ENCODE assay signal across 7 cellular contexts in the genomic region with DNA sequence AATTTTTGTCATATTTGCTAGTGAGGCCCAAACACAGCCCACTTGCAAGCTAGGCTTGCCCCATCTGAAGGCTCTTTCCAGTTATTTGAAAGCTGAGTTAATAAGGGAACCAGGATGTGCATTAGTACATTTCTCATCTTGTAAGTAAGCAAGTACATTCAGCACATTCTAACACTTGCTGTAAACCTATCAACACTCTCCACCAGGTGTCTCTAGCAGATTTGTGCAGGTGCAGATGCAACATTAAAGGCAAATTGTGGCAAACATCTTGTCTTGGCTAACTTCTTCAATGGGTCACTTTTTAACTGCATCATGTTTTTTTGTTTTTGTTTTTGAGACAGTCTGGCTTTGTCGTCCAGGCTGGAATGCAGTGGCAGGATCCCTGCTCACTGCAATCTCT. TPM values are rescaled to one million over a fixed set of nuclear protein-coding genes. Genes with fewer than 3 reads are reported as not detected.
DNase-seq lines count a peak whose midpoint lies in the region; ATAC-seq and TF ChIP-seq lines count a peak whose summit lies in the region.

No MANE protein-coding gene starts in this region.

- H3K4me1 ChIP-seq in DND-41 (ENCODE audit: insufficient read depth, low read length) (no peaks in the 10 kb centered on the region), lower lobe of right lung (peaks cover 4% of the 10 kb centered on the region)

- H3K79me2 ChIP-seq in DND-41 (ENCODE audit: insufficient read depth, low read length), result no peaks in the 10 kb centered on the region

- no peak overlapping the region for H3K4me3 ChIP-seq in DND-41 (ENCODE audit: low read depth in 1 of 2, low read length in 2 of 2)
- no peak overlapping the region for H3K4me3 ChIP-seq in brain microvascular endothelial cell (ENCODE audit: low read depth, low read length)
- no peak overlapping the region for H3K4me3 ChIP-seq in lower lobe of right lung

- H3K27me3 ChIP-seq in DND-41 (ENCODE audit: insufficient read depth, low read length, poor library complexity), result no peaks in the 10 kb centered on the region
- no peaks in the 10 kb centered on the region for H3K27me3 ChIP-seq in brain microvascular endothelial cell (replicated peaks)
- H3K27me3 ChIP-seq in lower lobe of right lung (ENCODE audit: low read depth), result no peaks in the 10 kb centered on the region

- TF ChIP-seq CTCF in DND-41 (IDR thresholded peaks at IDR 0.05; ENCODE audit: borderline replicate concordance, extremely low read depth, low read length, poor library complexity, severe bottlenecking) (peak; percentile 72), brain microvascular endothelial cell (IDR thresholded peaks at IDR 0.05; ENCODE audit: low read depth, low read length, missing control alignments) (peak; percentile 46), lower lobe of right lung (IDR thresholded peaks at IDR 0.05) (peak; percentile 51)

- H3K9ac ChIP-seq in DND-41 (ENCODE audit: low read depth, low read length), result no peak overlapping the region

- no peaks in the 10 kb centered on the region for H3K36me3 ChIP-seq in DND-41 (ENCODE audit: insufficient read depth, low read length)
- H3K36me3 ChIP-seq in brain microvascular endothelial cell (replicated peaks), result no peaks in the 10 kb centered on the region
- H3K36me3 ChIP-seq in lower lobe of right lung, result no peaks in the 10 kb centered on the region

- no peak overlapping the region for H2AFZ ChIP-seq in DND-41 (ENCODE audit: low read depth, low read length)

- H3K4me2 ChIP-seq in DND-41 (ENCODE audit: insufficient read depth, low read length), result no peak overlapping the region

- H3K9me3 ChIP-seq in DND-41 (ENCODE audit: insufficient read depth, low read length, severe bottlenecking), result no peaks in the 10 kb centered on the region
- H3K9me3 ChIP-seq in lower lobe of right lung, result no peaks in the 10 kb centered on the region

- in situ Hi-C loops in brain microvascular endothelial cell (cut with HindIII; ENCODE audit: low pct_ligation_motif_present, low sequenced_read_pairs), result no loop called here

- no peaks in the 10 kb centered on the region for H4K20me1 ChIP-seq in DND-41 (ENCODE audit: insufficient read depth, low read length)

- intact Hi-C loops in lower lobe of right lung (cut with DNase I), result no loop called here

- DNase-seq in DND-41 (no peak), NCI-H82 (lab: John Stamatoyannopoulos, UW) (peak; percentile 64), brain microvascular endothelial cell (peak; percentile 28), lower lobe of right lung (no peak), NCI-H128 (lab: John Stamatoyannopoulos, UW; ENCODE audit: unreplicated experiment) (no peak)

- peak; percentile 79 for ATAC-seq in DND-41 (ENCODE audit: insufficient read depth, low read depth)
- ATAC-seq in GM19043 (IDR thresholded peaks at IDR 0.05; ENCODE audit: low read depth, unreplicated experiment), result peak; percentile 87
- ATAC-seq in HG03354 (IDR thresholded peaks at IDR 0.05; ENCODE audit: poor library complexity, severe bottlenecking, unreplicated experiment), result peak; percentile 93
- peak; percentile 50 to 52 for ATAC-seq in lower lobe of right lung

- no peak overlapping the region for H3K27ac ChIP-seq in DND-41 (ENCODE audit: low read length)
- no peak overlapping the region for H3K27ac ChIP-seq in brain microvascular endothelial cell
- no peak overlapping the region for H3K27ac ChIP-seq in lower lobe of right lung

RNA-seq across cellular contexts. Expression of a gene that starts 25.3 kb away (rescaled TPM):
- 50.5 TPM for total RNA-seq in lower lobe of right lung

RNA-seq across cellular contexts. Expression of a gene that starts 39.5 kb away (rescaled TPM):
- total RNA-seq in lower lobe of right lung, result 23.4 TPM

Comparison
In these comparisons a context has a peak if more than half of its experiments do, and no peak if none do; other contexts are left out.
1. DNase-seq: peak in NCI-H82 (single experiment) and brain microvascular endothelial cell (single experiment); none in DND-41 (single experiment), lower lobe of right lung (single experiment) and NCI-H128 (single experiment).
2. Peak in every context shown above with its lines, with median percentiles within 50 percentile points of each other: ATAC-seq and CTCF ChIP-seq.